Comparison of ENCODE assay signal across 22 cellular contexts in the genomic region with DNA sequence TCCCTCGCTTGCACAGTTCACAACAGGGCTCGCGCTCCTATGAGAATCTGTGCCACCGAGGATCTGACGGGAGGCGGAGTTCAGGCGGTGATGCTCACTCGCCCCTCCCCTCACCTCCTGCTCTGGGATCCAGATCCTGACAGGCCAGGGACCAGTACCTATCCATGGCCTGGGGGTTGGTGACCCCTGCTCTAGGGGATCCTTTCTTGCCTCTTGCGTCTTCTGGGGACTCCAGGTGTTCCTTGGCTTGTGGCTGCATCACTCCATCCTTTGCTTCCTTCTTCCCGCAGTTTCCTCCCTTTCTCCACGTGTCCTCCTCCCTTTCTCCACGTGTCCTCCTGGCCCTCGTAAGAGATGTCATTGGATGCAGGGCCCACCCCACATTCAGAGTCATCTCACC. TPM values are rescaled to one million over a fixed set of nuclear protein-coding genes. Genes with fewer than 3 reads are reported as not detected.
A peak's percentile ranks its signal among the peaks of the same experiment; 100 is the strongest.
DNase-seq lines count a peak whose midpoint lies in the region; ATAC-seq and TF ChIP-seq lines count a peak whose summit lies in the region.
"Had no signal": no experiment of that assay in that cellular context is flagged by ENCODE, and none has a peak within 500 bp of the region (broad histone marks: within the 10 kb centered on the region; RNA-seq: fewer than 3 reads in every experiment).

No MANE protein-coding gene starts in this region.

- no peak for DNase-seq in activated CD8-positive, alpha-beta memory T cell treated with anti-CD3 and anti-CD28 coated beads, Interleukin-2, amount 10 ng/mL, durations not matched to agents 7 days and 5 days
- DNase-seq in activated CD8-positive, alpha-beta memory T cell treated with anti-CD3 and anti-CD28 coated beads, Interleukin-2, amount 50 U/mL, for 4 hours, result no peak
- DNase-seq in activated T-helper 2 cell treated with anti-CD3 and anti-CD28 coated beads, Interferon-gamma antibody, Interleukin-2, Interleukin-4, amounts not matched to agents 10 μg/mL and 5 μg/mL and 100 μg/mL, durations not matched to agents 14 hours and 24 hours and 36 hours (ENCODE audit: low spot score), result no peak
- DNase-seq in osteocyte (ENCODE audit: extremely low spot score, unreplicated experiment), result peak; percentile 73
- DNase-seq in type B pancreatic cell (ENCODE audit: extremely low spot score, unreplicated experiment), result peak; percentile 60
- no peak for DNase-seq in DMS 273 (lab: John Stamatoyannopoulos, UW; ENCODE audit: unreplicated experiment)
- no peak for DNase-seq in NCI-H1694 treated with DMSO at 0.1 percent for 48 hours (lab: John Stamatoyannopoulos, UW)
- DNase-seq in H7, result no peak
- DNase-seq: C1 segment of cervical spinal cord, DMS153, H9, HFFc6, MV-4-11, NCI-H1105 treated with DMSO at 0.1 percent for 48 hours, NCI-H2081 treated with DMSO at 0.1 percent for 48 hours, NCI-H446, NCI-H526, Peyer's patch had no signal

- ATAC-seq in activated CD8-positive, alpha-beta memory T cell treated with anti-CD3 and anti-CD28 coated beads, Interleukin-2, amount 10 ng/mL, durations not matched to agents 7 days and 5 days, result no peak
- ATAC-seq: CD8-positive, alpha-beta T cell had no signal

- H3K4me1 Mint-ChIP-seq in activated CD8-positive, alpha-beta memory T cell treated with anti-CD3 and anti-CD28 coated beads, Interleukin-2, amount 10 ng/mL, durations not matched to agents 7 days and 5 days, result no peaks in the 10 kb centered on the region
- H3K4me1 Mint-ChIP-seq in activated T-helper 2 cell treated with anti-CD3 and anti-CD28 coated beads, Interferon-gamma antibody, Interleukin-2, Interleukin-4, amounts not matched to agents 10 μg/mL and 5 μg/mL and 100 μg/mL, durations not matched to agents 14 hours and 24 hours and 36 hours (ENCODE audit: low read depth), result peaks cover 8% of the 10 kb centered on the region
- H3K4me1 Mint-ChIP-seq in osteocyte (ENCODE audit: unreplicated experiment) (peaks cover 9% of the 10 kb centered on the region), type B pancreatic cell (ENCODE audit: unreplicated experiment) (no peaks in the 10 kb centered on the region)
- H3K4me1 Mint-ChIP-seq: H9 had no signal

- no peaks in the 10 kb centered on the region for H3K9me3 Mint-ChIP-seq in activated CD8-positive, alpha-beta memory T cell treated with anti-CD3 and anti-CD28 coated beads, Interleukin-2, amount 10 ng/mL, durations not matched to agents 7 days and 5 days (ENCODE audit: low read depth)
- no peaks in the 10 kb centered on the region for H3K9me3 Mint-ChIP-seq in activated T-helper 2 cell treated with anti-CD3 and anti-CD28 coated beads, Interferon-gamma antibody, Interleukin-2, Interleukin-4, amounts not matched to agents 10 μg/mL and 5 μg/mL and 100 μg/mL, durations not matched to agents 14 hours and 24 hours and 36 hours
- H3K9me3 Mint-ChIP-seq in osteocyte (ENCODE audit: unreplicated experiment) (no peaks in the 10 kb centered on the region), type B pancreatic cell (no peaks in the 10 kb centered on the region)
- H3K9me3 Mint-ChIP-seq: CD8-positive, alpha-beta T cell; HFFc6; IgD-negative memory B cell had no signal

- no peak for TF ChIP-seq CTCF in osteocyte (IDR thresholded peaks at IDR 0.05)
- TF ChIP-seq CTCF in type B pancreatic cell (conservative IDR thresholded peaks at IDR 0.05), result no peak

- no peaks in the 10 kb centered on the region for H3K27me3 ChIP-seq in H7 (ENCODE audit: control insufficient read depth, insufficient read depth, low read length)
- H3K27me3 ChIP-seq: Peyer's patch had no signal

- no peaks in the 10 kb centered on the region for H3K27me3 Mint-ChIP-seq in activated CD8-positive, alpha-beta memory T cell treated with anti-CD3 and anti-CD28 coated beads, Interleukin-2, amount 10 ng/mL, durations not matched to agents 7 days and 5 days
- no peaks in the 10 kb centered on the region for H3K27me3 Mint-ChIP-seq in activated T-helper 2 cell treated with anti-CD3 and anti-CD28 coated beads, Interferon-gamma antibody, Interleukin-2, Interleukin-4, amounts not matched to agents 10 μg/mL and 5 μg/mL and 100 μg/mL, durations not matched to agents 14 hours and 24 hours and 36 hours (ENCODE audit: low read depth)
- H3K27me3 Mint-ChIP-seq in osteocyte (ENCODE audit: unreplicated experiment) (no peaks in the 10 kb centered on the region), type B pancreatic cell (no peaks in the 10 kb centered on the region)
- H3K27me3 Mint-ChIP-seq: IgD-negative memory B cell had no signal

- CTCF ChIA-PET in activated CD8-positive, alpha-beta memory T cell treated with anti-CD3 and anti-CD28 coated beads, Interleukin-2, amount 10 ng/mL, durations not matched to agents 7 days and 5 days (lab: Charles Lee), result no interaction called here

- intact Hi-C loops in activated T-helper 2 cell treated with anti-CD3 and anti-CD28 coated beads, Interferon-gamma antibody, Interleukin-2, Interleukin-4, amounts not matched to agents 10 μg/mL and 5 μg/mL and 100 μg/mL, durations not matched to agents 14 hours and 24 hours and 36 hours (cut with micrococcal nuclease), result no loop called here

- H3K27ac Mint-ChIP-seq in activated CD8-positive, alpha-beta memory T cell treated with anti-CD3 and anti-CD28 coated beads, Interleukin-2, amount 10 ng/mL, durations not matched to agents 7 days and 5 days, result peak overlapping the region; percentile 18
- peak overlapping the region; percentile 34 for H3K27ac Mint-ChIP-seq in activated T-helper 2 cell treated with anti-CD3 and anti-CD28 coated beads, Interferon-gamma antibody, Interleukin-2, Interleukin-4, amounts not matched to agents 10 μg/mL and 5 μg/mL and 100 μg/mL, durations not matched to agents 14 hours and 24 hours and 36 hours
- no peak overlapping the region for H3K27ac Mint-ChIP-seq in osteocyte (ENCODE audit: unreplicated experiment)
- no peak overlapping the region for H3K27ac Mint-ChIP-seq in type B pancreatic cell
- H3K27ac Mint-ChIP-seq: CD8-positive, alpha-beta T cell; H9; HFFc6; IgD-negative memory B cell had no signal

- no peak overlapping the region for H3K4me3 ChIP-seq in H7 (ENCODE audit: insufficient read depth, low read depth, low read length)
- H3K4me3 ChIP-seq: Peyer's patch had no signal

- H3K36me3 Mint-ChIP-seq in activated CD8-positive, alpha-beta memory T cell treated with anti-CD3 and anti-CD28 coated beads, Interleukin-2, amount 10 ng/mL, durations not matched to agents 7 days and 5 days, result peaks cover 54% of the 10 kb centered on the region
- peaks cover 85% of the 10 kb centered on the region for H3K36me3 Mint-ChIP-seq in activated T-helper 2 cell treated with anti-CD3 and anti-CD28 coated beads, Interferon-gamma antibody, Interleukin-2, Interleukin-4, amounts not matched to agents 10 μg/mL and 5 μg/mL and 100 μg/mL, durations not matched to agents 14 hours and 24 hours and 36 hours (ENCODE audit: low read depth)
- peaks cover 69% of the 10 kb centered on the region for H3K36me3 Mint-ChIP-seq in osteocyte (ENCODE audit: unreplicated experiment)
- peaks cover 34% of the 10 kb centered on the region for H3K36me3 Mint-ChIP-seq in type B pancreatic cell

- H3K4me3 Mint-ChIP-seq in activated CD8-positive, alpha-beta memory T cell treated with anti-CD3 and anti-CD28 coated beads, Interleukin-2, amount 10 ng/mL, durations not matched to agents 7 days and 5 days, result no peak overlapping the region
- no peak overlapping the region for H3K4me3 Mint-ChIP-seq in activated T-helper 2 cell treated with anti-CD3 and anti-CD28 coated beads, Interferon-gamma antibody, Interleukin-2, Interleukin-4, amounts not matched to agents 10 μg/mL and 5 μg/mL and 100 μg/mL, durations not matched to agents 14 hours and 24 hours and 36 hours (ENCODE audit: low read depth)
- H3K4me3 Mint-ChIP-seq in osteocyte (ENCODE audit: unreplicated experiment), result no peak overlapping the region
- H3K4me3 Mint-ChIP-seq in type B pancreatic cell, result no peak overlapping the region
- H3K4me3 Mint-ChIP-seq: CD8-positive, alpha-beta T cell; H9; HFFc6; IgD-negative memory B cell had no signal

- H3K36me3 ChIP-seq in H7 (replicated peaks; ENCODE audit: control insufficient read depth, insufficient read depth, low read length), result no peaks in the 10 kb centered on the region; the same call in none of the 2 replicates

RNA-seq across cellular contexts. Expression of a gene that starts 30.6 kb away (rescaled TPM):
- not detected for total RNA-seq in activated CD8-positive, alpha-beta memory T cell treated with anti-CD3 and anti-CD28 coated beads, Interleukin-2, amount 10 ng/mL, durations not matched to agents 7 days and 5 days
- total RNA-seq in activated T-helper 2 cell treated with anti-CD3 and anti-CD28 coated beads, Interferon-gamma antibody, Interleukin-2, Interleukin-4, amounts not matched to agents 10 μg/mL and 5 μg/mL and 100 μg/mL, durations not matched to agents 14 hours and 24 hours and 36 hours, result 0.21 TPM in 1 of 2 replicates, not detected in the other
- total RNA-seq in osteocyte (not detected in 2 replicates), type B pancreatic cell (ENCODE audit: low replicate concordance) (not detected in 2 replicates)
- not detected in 2 replicates for total RNA-seq in H7 (2014; rRNA removed; shearing (Covaris generic))
- total RNA-seq: CD8-positive, alpha-beta T cell; G401; H9; HFFc6; OCI-LY7 had no signal

RNA-seq across cellular contexts. Expression of a gene that starts 41.4 kb away (rescaled TPM):
- not detected for total RNA-seq in activated CD8-positive, alpha-beta memory T cell treated with anti-CD3 and anti-CD28 coated beads, Interleukin-2, amount 10 ng/mL, durations not matched to agents 7 days and 5 days
- not detected in 2 replicates for total RNA-seq in activated T-helper 2 cell treated with anti-CD3 and anti-CD28 coated beads, Interferon-gamma antibody, Interleukin-2, Interleukin-4, amounts not matched to agents 10 μg/mL and 5 μg/mL and 100 μg/mL, durations not matched to agents 14 hours and 24 hours and 36 hours
- total RNA-seq in osteocyte, result not detected in 2 replicates
- not detected in 2 replicates for total RNA-seq in type B pancreatic cell (ENCODE audit: low replicate concordance)
- total RNA-seq in H7 (2014; rRNA removed; shearing (Covaris generic)), result not detected in 2 replicates
- total RNA-seq: G401, H9, HFFc6, OCI-LY7 had no signal

RNA-seq across cellular contexts. Expression of a gene that starts 43.4 kb away (rescaled TPM):
- total RNA-seq in activated CD8-positive, alpha-beta memory T cell treated with anti-CD3 and anti-CD28 coated beads, Interleukin-2, amount 10 ng/mL, durations not matched to agents 7 days and 5 days, result 100 to 1,000 TPM in 1 of 2 experiments, 10 to 100 TPM in 1; 97.7 to 134 TPM
- 114 and 117 TPM in 2 replicates for total RNA-seq in activated T-helper 2 cell treated with anti-CD3 and anti-CD28 coated beads, Interferon-gamma antibody, Interleukin-2, Interleukin-4, amounts not matched to agents 10 μg/mL and 5 μg/mL and 100 μg/mL, durations not matched to agents 14 hours and 24 hours and 36 hours
- total RNA-seq in osteocyte, result 51.0 and 55.4 TPM in 2 replicates
- 66.6 and 96.7 TPM in 2 replicates for total RNA-seq in type B pancreatic cell (ENCODE audit: low replicate concordance)
- total RNA-seq in H7 (2014; rRNA removed; shearing (Covaris generic)), result 34.9 and 46.8 TPM in 2 replicates

RNA-seq across cellular contexts. Expression of a gene that starts 48.2 kb away (rescaled TPM):
- total RNA-seq in activated CD8-positive, alpha-beta memory T cell treated with anti-CD3 and anti-CD28 coated beads, Interleukin-2, amount 10 ng/mL, durations not matched to agents 7 days and 5 days, result 10 to 100 TPM; 54.7 to 90.5 TPM
- 129 and 136 TPM in 2 replicates for total RNA-seq in activated T-helper 2 cell treated with anti-CD3 and anti-CD28 coated beads, Interferon-gamma antibody, Interleukin-2, Interleukin-4, amounts not matched to agents 10 μg/mL and 5 μg/mL and 100 μg/mL, durations not matched to agents 14 hours and 24 hours and 36 hours
- 29.8 and 30.2 TPM in 2 replicates for total RNA-seq in osteocyte
- total RNA-seq in type B pancreatic cell (ENCODE audit: low replicate concordance), result 97.0 and 99.1 TPM in 2 replicates
- total RNA-seq in H7 (2014; rRNA removed; shearing (Covaris generic)), result 123 and 143 TPM in 2 replicates

RNA-seq across cellular contexts. Expression of a gene that starts 51.8 kb away (rescaled TPM):
- not detected for total RNA-seq in activated CD8-positive, alpha-beta memory T cell treated with anti-CD3 and anti-CD28 coated beads, Interleukin-2, amount 10 ng/mL, durations not matched to agents 7 days and 5 days
- not detected in 2 replicates for total RNA-seq in activated T-helper 2 cell treated with anti-CD3 and anti-CD28 coated beads, Interferon-gamma antibody, Interleukin-2, Interleukin-4, amounts not matched to agents 10 μg/mL and 5 μg/mL and 100 μg/mL, durations not matched to agents 14 hours and 24 hours and 36 hours
- total RNA-seq in osteocyte (not detected in 2 replicates), type B pancreatic cell (ENCODE audit: low replicate concordance) (0.43 TPM in 1 of 2 replicates, not detected in the other)
- total RNA-seq in H7 (2014; rRNA removed; shearing (Covaris generic)), result not detected in 2 replicates
- total RNA-seq: CD8-positive, alpha-beta T cell; G401; H9; OCI-LY7 had no signal

Comparison
In these comparisons a context has a peak if more than half of its experiments do, and no peak if none do; other contexts are left out.
1. DNase-seq: peak in osteocyte (single experiment) and type B pancreatic cell (single experiment); none in activated CD8-positive, alpha-beta memory T cell treated with anti-CD3 and anti-CD28 coated beads, Interleukin-2, amount 10 ng/mL, durations not matched to agents 7 days and 5 days (single experiment), activated CD8-positive, alpha-beta memory T cell treated with anti-CD3 and anti-CD28 coated beads, Interleukin-2, amount 50 U/mL, for 4 hours (single experiment), activated T-helper 2 cell treated with anti-CD3 and anti-CD28 coated beads, Interferon-gamma antibody, Interleukin-2, Interleukin-4, amounts not matched to agents 10 μg/mL and 5 μg/mL and 100 μg/mL, durations not matched to agents 14 hours and 24 hours and 36 hours (single experiment), DMS 273 (single experiment), NCI-H1694 treated with DMSO at 0.1 percent for 48 hours (single experiment) and H7 (single experiment).
2. H3K27ac Mint-ChIP-seq: peak in activated CD8-positive, alpha-beta memory T cell treated with anti-CD3 and anti-CD28 coated beads, Interleukin-2, amount 10 ng/mL, durations not matched to agents 7 days and 5 days (single experiment) and activated T-helper 2 cell treated with anti-CD3 and anti-CD28 coated beads, Interferon-gamma antibody, Interleukin-2, Interleukin-4, amounts not matched to agents 10 μg/mL and 5 μg/mL and 100 μg/mL, durations not matched to agents 14 hours and 24 hours and 36 hours (single experiment); none in osteocyte (single experiment) and type B pancreatic cell (single experiment).